In genomic region chr9:114720296-114720695, GRCh38 we compare ENCODE assay signal across 23 cellular contexts. TPM values are rescaled to one million over a fixed set of nuclear protein-coding genes. Genes with fewer than 3 reads are reported as not detected.
A peak's percentile ranks its signal among the peaks of the same experiment; 100 is the strongest.
DNase-seq lines count a peak whose midpoint lies in the region; ATAC-seq and TF ChIP-seq lines count a peak whose summit lies in the region.
"Had no signal": no experiment of that assay in that cellular context is flagged by ENCODE, and none has a peak within 500 bp of the region (broad histone marks: within the 10 kb centered on the region; RNA-seq: fewer than 3 reads in every experiment).

No MANE protein-coding gene starts in this region.

- H3K4me3 ChIP-seq in fibroblast of the aortic adventitia (ENCODE audit: low read depth, low read length): no peak overlapping the region
- H3K4me3 ChIP-seq: esophagus muscularis mucosa, GM12878, sigmoid colon, upper lobe of left lung had no signal

- H3K27me3 Mint-ChIP-seq in T-helper 1 cell treated with Interleukin-12 subunit alpha and Interleukin-12 subunit beta and Interleukin-4 antibody, amounts not matched to agents 30 μg/mL and 1 μg/mL, for 36 hours (ENCODE audit: low read depth): no peaks in the 10 kb centered on the region
- H3K27me3 Mint-ChIP-seq in activated T-helper 1 cell treated with anti-CD3 and anti-CD28 coated beads, Interleukin-12 subunit alpha, Interleukin-12 subunit beta, Interleukin-2, Interleukin-4 antibody, amounts not matched to agents 30 ng/mL and 10 ng/mL and 1 ng/mL, durations not matched to agents 14 hours and 24 hours and 36 hours (ENCODE audit: insufficient read depth): peaks cover 2% of the 10 kb centered on the region
- H3K27me3 Mint-ChIP-seq in stimulated activated naive B cell treated with anti-CD40 and anti-IgM and Interleukin-4, amounts not matched to agents 10 μg/mL and 1 μg/mL and 100 μg/mL, for 72 hours: peaks cover 42% of the 10 kb centered on the region in 2 donors
- H3K27me3 Mint-ChIP-seq: CD4-positive, alpha-beta memory T cell had no signal

- DNase-seq in T-helper 1 cell: no peak
- DNase-seq in LHCN-M2 (ENCODE audit: low read depth): peak; percentile 44
- no peak for DNase-seq in activated T-helper 1 cell treated with anti-CD3 and anti-CD28 coated beads, Interleukin-12 subunit alpha, Interleukin-12 subunit beta, Interleukin-2, Interleukin-4 antibody, amounts not matched to agents 30 ng/mL and 10 ng/mL and 1 ng/mL, durations not matched to agents 14 hours and 24 hours and 36 hours (ENCODE audit: low spot score)
- DNase-seq in fibroblast of the aortic adventitia (ENCODE audit: low read depth): peak; percentile 27
- no peak for DNase-seq in stimulated activated naive B cell treated with anti-CD40 and anti-IgM and Interleukin-4, amounts not matched to agents 10 μg/mL and 1 μg/mL and 100 μg/mL, for 72 hours
- DNase-seq: CD4-positive, alpha-beta memory T cell; H7; hippocampal formation; NCI-H1092 treated with DMSO at 0.1 percent for 48 hours; Right ventricle myocardium superior; sigmoid colon; stimulated activated CD4-positive, alpha-beta T cell treated with anti-CD3 and anti-CD28 coated beads, Interleukin-4, amount 100 ng/mL, for 4 hours had no signal

- peaks cover 42% of the 10 kb centered on the region for H3K36me3 Mint-ChIP-seq in T-helper 1 cell treated with Interleukin-12 subunit alpha and Interleukin-12 subunit beta and Interleukin-4 antibody, amounts not matched to agents 30 μg/mL and 1 μg/mL, for 36 hours (ENCODE audit: low read depth)
- peaks cover 17% of the 10 kb centered on the region for H3K36me3 Mint-ChIP-seq in activated T-helper 1 cell treated with anti-CD3 and anti-CD28 coated beads, Interleukin-12 subunit alpha, Interleukin-12 subunit beta, Interleukin-2, Interleukin-4 antibody, amounts not matched to agents 30 ng/mL and 10 ng/mL and 1 ng/mL, durations not matched to agents 14 hours and 24 hours and 36 hours (ENCODE audit: low read depth)
- H3K36me3 Mint-ChIP-seq in stimulated activated naive B cell treated with anti-CD40 and anti-IgM and Interleukin-4, amounts not matched to agents 10 μg/mL and 1 μg/mL and 100 μg/mL, for 72 hours: peaks cover 0 to 2% of the 10 kb centered on the region in 2 donors
- H3K36me3 Mint-ChIP-seq: CD4-positive, alpha-beta memory T cell; IgD-negative memory B cell had no signal

- no peak overlapping the region for H3K4me3 Mint-ChIP-seq in T-helper 1 cell treated with Interleukin-12 subunit alpha and Interleukin-12 subunit beta and Interleukin-4 antibody, amounts not matched to agents 30 μg/mL and 1 μg/mL, for 36 hours
- no peak overlapping the region for H3K4me3 Mint-ChIP-seq in activated T-helper 1 cell treated with anti-CD3 and anti-CD28 coated beads, Interleukin-12 subunit alpha, Interleukin-12 subunit beta, Interleukin-2, Interleukin-4 antibody, amounts not matched to agents 30 ng/mL and 10 ng/mL and 1 ng/mL, durations not matched to agents 14 hours and 24 hours and 36 hours
- no peak overlapping the region for H3K4me3 Mint-ChIP-seq in stimulated activated naive B cell treated with anti-CD40 and anti-IgM and Interleukin-4, amounts not matched to agents 10 μg/mL and 1 μg/mL and 100 μg/mL, for 72 hours
- H3K4me3 Mint-ChIP-seq: dendritic cell treated with granulocyte-macrophage colony-stimulating factor and Interleukin-4, amounts not matched to agents 40 ng/mL and 50 ng/mL, for 4 days; IgD-negative memory B cell had no signal

- TF ChIP-seq CTCF in fibroblast of the aortic adventitia (IDR thresholded peaks at IDR 0.05; ENCODE audit: insufficient read depth, low read length): no peak

- peaks cover 22% of the 10 kb centered on the region for H3K9me3 Mint-ChIP-seq in T-helper 1 cell treated with Interleukin-12 subunit alpha and Interleukin-12 subunit beta and Interleukin-4 antibody, amounts not matched to agents 30 μg/mL and 1 μg/mL, for 36 hours
- H3K9me3 Mint-ChIP-seq in activated T-helper 1 cell treated with anti-CD3 and anti-CD28 coated beads, Interleukin-12 subunit alpha, Interleukin-12 subunit beta, Interleukin-2, Interleukin-4 antibody, amounts not matched to agents 30 ng/mL and 10 ng/mL and 1 ng/mL, durations not matched to agents 14 hours and 24 hours and 36 hours: peaks cover 28% of the 10 kb centered on the region
- peaks cover 0 to 14% of the 10 kb centered on the region in 2 donors for H3K9me3 Mint-ChIP-seq in stimulated activated naive B cell treated with anti-CD40 and anti-IgM and Interleukin-4, amounts not matched to agents 10 μg/mL and 1 μg/mL and 100 μg/mL, for 72 hours
- H3K9me3 Mint-ChIP-seq: dendritic cell treated with granulocyte-macrophage colony-stimulating factor and Interleukin-4, amounts not matched to agents 40 ng/mL and 50 ng/mL, for 4 days had no signal

- intact Hi-C loops in activated T-helper 1 cell treated with anti-CD3 and anti-CD28 coated beads, Interleukin-12 subunit alpha, Interleukin-12 subunit beta, Interleukin-2, Interleukin-4 antibody, amounts not matched to agents 30 ng/mL and 10 ng/mL and 1 ng/mL, durations not matched to agents 14 hours and 24 hours and 36 hours (cut with micrococcal nuclease): no loop called here

- H3K4me1 Mint-ChIP-seq in T-helper 1 cell treated with Interleukin-12 subunit alpha and Interleukin-12 subunit beta and Interleukin-4 antibody, amounts not matched to agents 30 μg/mL and 1 μg/mL, for 36 hours (ENCODE audit: low read depth): peaks cover 69% of the 10 kb centered on the region
- H3K4me1 Mint-ChIP-seq in activated T-helper 1 cell treated with anti-CD3 and anti-CD28 coated beads, Interleukin-12 subunit alpha, Interleukin-12 subunit beta, Interleukin-2, Interleukin-4 antibody, amounts not matched to agents 30 ng/mL and 10 ng/mL and 1 ng/mL, durations not matched to agents 14 hours and 24 hours and 36 hours (ENCODE audit: low read depth): peaks cover 90% of the 10 kb centered on the region
- peaks cover 18 to 39% of the 10 kb centered on the region in 2 donors for H3K4me1 Mint-ChIP-seq in stimulated activated naive B cell treated with anti-CD40 and anti-IgM and Interleukin-4, amounts not matched to agents 10 μg/mL and 1 μg/mL and 100 μg/mL, for 72 hours

- no peak for ATAC-seq in GM18498 (IDR thresholded peaks at IDR 0.05; ENCODE audit: unreplicated experiment)
- ATAC-seq in GM21717 (IDR thresholded peaks at IDR 0.05; ENCODE audit: unreplicated experiment): no peak
- ATAC-seq in stimulated activated naive B cell treated with anti-CD40 and anti-IgM and Interleukin-4, amounts not matched to agents 10 μg/mL and 1 μg/mL and 100 μg/mL, for 72 hours (replicated peaks): no peak
- ATAC-seq: GM12878, left lobe of liver had no signal

- peak overlapping the region; percentile 99 for H3K27ac Mint-ChIP-seq in T-helper 1 cell treated with Interleukin-12 subunit alpha and Interleukin-12 subunit beta and Interleukin-4 antibody, amounts not matched to agents 30 μg/mL and 1 μg/mL, for 36 hours
- H3K27ac Mint-ChIP-seq in activated T-helper 1 cell treated with anti-CD3 and anti-CD28 coated beads, Interleukin-12 subunit alpha, Interleukin-12 subunit beta, Interleukin-2, Interleukin-4 antibody, amounts not matched to agents 30 ng/mL and 10 ng/mL and 1 ng/mL, durations not matched to agents 14 hours and 24 hours and 36 hours: peak overlapping the region; percentile 98
- no peak overlapping the region for H3K27ac Mint-ChIP-seq in stimulated activated naive B cell treated with anti-CD40 and anti-IgM and Interleukin-4, amounts not matched to agents 10 μg/mL and 1 μg/mL and 100 μg/mL, for 72 hours
- H3K27ac Mint-ChIP-seq: dendritic cell treated with granulocyte-macrophage colony-stimulating factor and Interleukin-4, amounts not matched to agents 40 ng/mL and 50 ng/mL, for 4 days; IgD-negative memory B cell had no signal

RNA-seq across cellular contexts. Expression of gene TEX48, which starts 38.3 kb away (rescaled TPM):
- total RNA-seq in LHCN-M2 (2014; rRNA removed): not detected in 2 replicates
- polyA plus RNA-seq in LHCN-M2 (2012): not detected
- 1.0 and 1.2 TPM in 2 replicates for total RNA-seq in activated T-helper 1 cell treated with anti-CD3 and anti-CD28 coated beads, Interleukin-12 subunit alpha, Interleukin-12 subunit beta, Interleukin-2, Interleukin-4 antibody, amounts not matched to agents 30 ng/mL and 10 ng/mL and 1 ng/mL, durations not matched to agents 14 hours and 24 hours and 36 hours
- total RNA-seq in fibroblast of the aortic adventitia (ENCODE audit: low replicate concordance): not detected in 2 replicates
- total RNA-seq: A172; CD4-positive, alpha-beta memory T cell; esophagus muscularis mucosa; GM12878; H7; left lobe of liver; osteocyte; Right ventricle myocardium superior; sigmoid colon; upper lobe of left lung had no signal
- polyA plus RNA-seq: GM12878, IgD-negative memory B cell, sigmoid colon had no signal

Comparison
In these comparisons a context has a peak if more than half of its experiments do, and no peak if none do; other contexts are left out.
1. DNase-seq: peak in LHCN-M2 (single experiment) and fibroblast of the aortic adventitia (single experiment); none in T-helper 1 cell (0 of 5), activated T-helper 1 cell treated with anti-CD3 and anti-CD28 coated beads, Interleukin-12 subunit alpha, Interleukin-12 subunit beta, Interleukin-2, Interleukin-4 antibody, amounts not matched to agents 30 ng/mL and 10 ng/mL and 1 ng/mL, durations not matched to agents 14 hours and 24 hours and 36 hours (single experiment) and stimulated activated naive B cell treated with anti-CD40 and anti-IgM and Interleukin-4, amounts not matched to agents 10 μg/mL and 1 μg/mL and 100 μg/mL, for 72 hours (single experiment).